In genomic region chr1:16871171-16871570, GRCh38 we compare ENCODE assay signal across 10 cellular contexts. TPM values are rescaled to one million over a fixed set of nuclear protein-coding genes. Genes with fewer than 3 reads are reported as not detected.
DNase-seq lines count a peak whose midpoint lies in the region; ATAC-seq and TF ChIP-seq lines count a peak whose summit lies in the region.
"Not testable (repeated sequence)": the region's sequence is repeated elsewhere in the genome, so short reads cannot be mapped to it uniquely, and the experiment has no call there.
"Had no signal": no experiment of that assay in that cellular context is flagged by ENCODE, and none has a peak within 500 bp of the region (broad histone marks: within the 10 kb centered on the region; RNA-seq: fewer than 3 reads in every experiment).

No MANE protein-coding gene starts in this region.

- not testable (repeated sequence) for H3K23ac ChIP-seq in trophoblast cell (ENCODE audit: low read length)

- not testable (repeated sequence) for H2AFZ ChIP-seq in trophoblast cell (ENCODE audit: insufficient read depth, low read length, poor library complexity)

- not testable (repeated sequence) for ATAC-seq in natural killer cell

- WGBS in endodermal cell (ENCODE audit: insufficient coverage in 1 of 2, insufficient read length in 1 of 2), 2 experiments: 80 to 90% methylated on average over 1 to 22 of the region's 23 CpGs
- WGBS in trophoblast cell (ENCODE audit: extremely low coverage, insufficient coverage, insufficient read length): no CpG with 5 or more reads among the region's 23 CpGs

- not testable (repeated sequence) for H2BK120ac ChIP-seq in trophoblast cell (ENCODE audit: insufficient read depth, low read length, poor library complexity)

- not testable (repeated sequence) for H3K36me3 ChIP-seq in DOHH2 (ENCODE audit: control insufficient read depth, low read length); HUES6 (ENCODE audit: control insufficient read depth, insufficient read depth, low read length); endodermal cell (ENCODE audit: control insufficient read depth, insufficient read depth, low read length); iPS-18a (ENCODE audit: control insufficient read depth, low read depth, low read length); trophoblast cell (ENCODE audit: control insufficient read depth in 1 of 2, insufficient read depth in 2 of 2, low read length in 2 of 2)

- H2AK5ac ChIP-seq in trophoblast cell (ENCODE audit: low read length): not testable (repeated sequence)

- H4K12ac ChIP-seq in trophoblast cell (ENCODE audit: low read depth, low read length): peak overlapping the region; percentile 43

- peak; percentile 53 for DNase-seq in activated CD4-positive, alpha-beta T cell treated with anti-CD3 and anti-CD28 coated beads, Interleukin-2, amount 10 ng/mL, durations not matched to agents 24 days and 14 days
- DNase-seq in endodermal cell: peak; percentile 44
- not testable (repeated sequence) for DNase-seq in natural killer cell, trophoblast cell

- not testable (repeated sequence) for H3K27ac ChIP-seq in DOHH2 (ENCODE audit: low read depth, low read length); HUES6 (ENCODE audit: low read depth, low read length); endodermal cell (ENCODE audit: low read depth, low read length); iPS-18a (ENCODE audit: low read length); trophoblast cell (ENCODE audit: low read depth, low read length)

- not testable (repeated sequence) for H3K14ac ChIP-seq in trophoblast cell (ENCODE audit: low read length)

- H3K27me3 Mint-ChIP-seq in activated CD4-positive, alpha-beta T cell treated with anti-CD3 and anti-CD28 coated beads, Interleukin-2, amount 10 ng/mL, durations not matched to agents 24 days and 14 days: peaks cover 33% of the 10 kb centered on the region
- H3K27me3 Mint-ChIP-seq in endodermal cell (ENCODE audit: insufficient read depth) (peaks cover 29% of the 10 kb centered on the region), natural killer cell (ENCODE audit: low read depth in 2 of 2) (peaks cover 17 to 26% of the 10 kb centered on the region in 2 donors)

- H3K36me3 Mint-ChIP-seq in activated CD4-positive, alpha-beta T cell treated with anti-CD3 and anti-CD28 coated beads, Interleukin-2, amount 10 ng/mL, durations not matched to agents 24 days and 14 days (ENCODE audit: low read depth); endodermal cell (ENCODE audit: low read depth); natural killer cell: not testable (repeated sequence)

- not testable (repeated sequence) for H3K9me3 Mint-ChIP-seq in activated CD4-positive, alpha-beta T cell treated with anti-CD3 and anti-CD28 coated beads, Interleukin-2, amount 10 ng/mL, durations not matched to agents 24 days and 14 days; endodermal cell; natural killer cell

- not testable (repeated sequence) for H3K18ac ChIP-seq in trophoblast cell (ENCODE audit: low read length)

- H3K27ac Mint-ChIP-seq in activated CD4-positive, alpha-beta T cell treated with anti-CD3 and anti-CD28 coated beads, Interleukin-2, amount 10 ng/mL, durations not matched to agents 24 days and 14 days; endodermal cell; natural killer cell: not testable (repeated sequence)

- H3K4me2 ChIP-seq in DOHH2 (ENCODE audit: low read length): 0 out of 2 replicates have a peak overlapping the region, but pooled peaks have one; percentile 11
- H3K4me2 ChIP-seq in trophoblast cell (ENCODE audit: low read length): not testable (repeated sequence)

- not testable (repeated sequence) for TF ChIP-seq CTCF in DOHH2 (IDR thresholded peaks at IDR 0.05; ENCODE audit: low read depth, low read length, poor library complexity, severe bottlenecking); endodermal cell (conservative IDR thresholded peaks at IDR 0.05); natural killer cell (IDR thresholded peaks at IDR 0.05)

- H2BK5ac ChIP-seq in trophoblast cell (ENCODE audit: low read depth, low read length, poor library complexity): not testable (repeated sequence)

- H2BK12ac ChIP-seq in trophoblast cell (ENCODE audit: low read length): not testable (repeated sequence)

- not testable (repeated sequence) for H3K4me3 Mint-ChIP-seq in activated CD4-positive, alpha-beta T cell treated with anti-CD3 and anti-CD28 coated beads, Interleukin-2, amount 10 ng/mL, durations not matched to agents 24 days and 14 days
- H3K4me3 Mint-ChIP-seq in endodermal cell (peak overlapping the region; percentile 43), natural killer cell (peak overlapping the region; percentile 59)

- H3K9me2 ChIP-seq in DOHH2 (replicated peaks; ENCODE audit: control insufficient read depth, low read length): not testable (repeated sequence)

- H4K8ac ChIP-seq in trophoblast cell (ENCODE audit: low read depth, low read length): not testable (repeated sequence)

- H3K4me3 ChIP-seq in DOHH2 (ENCODE audit: low read length); trophoblast cell (ENCODE audit: low read depth, low read length): not testable (repeated sequence)
- H3K4me3 ChIP-seq in HUES6 (ENCODE audit: low read depth, low read length) (peak overlapping the region; percentile 59), endodermal cell (ENCODE audit: low read length) (peak overlapping the region; percentile 78), iPS-18a (ENCODE audit: low read length) (peak overlapping the region; percentile 73)

- not testable (repeated sequence) for H4K91ac ChIP-seq in trophoblast cell (ENCODE audit: low read depth, low read length)

- H3K79me2 ChIP-seq in DOHH2 (ENCODE audit: control insufficient read depth, low read length); trophoblast cell (ENCODE audit: control insufficient read depth, insufficient read depth, low read length, poor library complexity): not testable (repeated sequence)

- not testable (repeated sequence) for H3K9me3 ChIP-seq in DOHH2 (ENCODE audit: control insufficient read depth, insufficient read depth, low read length); HUES6 (ENCODE audit: control insufficient read depth, insufficient read depth, low read depth, low read length); endodermal cell (ENCODE audit: control insufficient read depth, low read length); iPS-18a (ENCODE audit: control insufficient read depth, low read depth, low read length); trophoblast cell (ENCODE audit: insufficient read depth, low read depth, low read length)

- H3K27me3 ChIP-seq in DOHH2 (ENCODE audit: control insufficient read depth, low read length): peaks cover 14% of the 10 kb centered on the region
- peaks cover 22% of the 10 kb centered on the region for H3K27me3 ChIP-seq in HUES6 (ENCODE audit: control insufficient read depth, insufficient read depth, low read length)
- H3K27me3 ChIP-seq in endodermal cell (ENCODE audit: control insufficient read depth, insufficient read depth, low read length, poor library complexity, severe bottlenecking): peaks cover 20% of the 10 kb centered on the region
- peaks cover 38% of the 10 kb centered on the region for H3K27me3 ChIP-seq in iPS-18a (ENCODE audit: control insufficient read depth, insufficient read depth, low read length)
- H3K27me3 ChIP-seq in trophoblast cell (ENCODE audit: insufficient read depth, low read length): not testable (repeated sequence)

- not testable (repeated sequence) for H3K79me1 ChIP-seq in trophoblast cell (ENCODE audit: low read length)

- H3K4me1 ChIP-seq in DOHH2 (ENCODE audit: control insufficient read depth, low read length): peaks cover 14% of the 10 kb centered on the region
- H3K4me1 ChIP-seq in HUES6 (ENCODE audit: control insufficient read depth, insufficient read depth, low read length); endodermal cell (ENCODE audit: control insufficient read depth, insufficient read depth, low read length); iPS-18a (ENCODE audit: control insufficient read depth, low read depth, low read length); trophoblast cell (ENCODE audit: control insufficient read depth in 1 of 2, insufficient read depth in 2 of 2, low read length in 2 of 2): not testable (repeated sequence)

- not testable (repeated sequence) for H3K9ac ChIP-seq in HUES6 (ENCODE audit: low read length); endodermal cell (ENCODE audit: extremely low read depth, low read length, poor library complexity, severe bottlenecking); iPS-18a (ENCODE audit: low read length); trophoblast cell (ENCODE audit: low read length)

- intact Hi-C loops in activated CD4-positive, alpha-beta T cell treated with anti-CD3 and anti-CD28 coated beads, Interleukin-2, amount 10 ng/mL, durations not matched to agents 24 days and 14 days (cut with micrococcal nuclease); natural killer cell (cut with micrococcal nuclease): not testable (repeated sequence)

- not testable (repeated sequence) for H3K4ac ChIP-seq in trophoblast cell (ENCODE audit: low read depth, low read length)

- not testable (repeated sequence) for H3F3A ChIP-seq in DOHH2 (ENCODE audit: control insufficient read depth, insufficient read depth)

- not testable (repeated sequence) for H4K20me1 ChIP-seq in DOHH2 (ENCODE audit: control insufficient read depth, insufficient read depth, low read depth, low read length)

- H3K4me1 Mint-ChIP-seq in activated CD4-positive, alpha-beta T cell treated with anti-CD3 and anti-CD28 coated beads, Interleukin-2, amount 10 ng/mL, durations not matched to agents 24 days and 14 days; endodermal cell: not testable (repeated sequence)
- H3K4me1 Mint-ChIP-seq in natural killer cell: peaks cover 6 to 19% of the 10 kb centered on the region in 2 donors

RNA-seq across cellular contexts. Expression of gene RNU1-2, which starts 24.6 kb away (rescaled TPM):
- total RNA-seq in activated CD4-positive, alpha-beta T cell treated with anti-CD3 and anti-CD28 coated beads, Interleukin-2, amount 10 ng/mL, durations not matched to agents 24 days and 14 days: 1,962 and 2,189 TPM in 2 replicates
- 1,000 to 10,000 TPM; 2,483 to 3,611 TPM for total RNA-seq in endodermal cell
- polyA plus RNA-seq in endodermal cell (2013, experiment 1 of 2): 11,872 TPM
- 14,577 TPM for polyA plus RNA-seq in endodermal cell (2013, experiment 2 of 2)
- total RNA-seq in natural killer cell: 1,000 to 10,000 TPM; 2,937 to 3,261 (median 3,038) TPM
- not detected in 2 replicates for polyA plus RNA-seq in trophoblast cell (2013)
- polyA plus RNA-seq: CD14-positive monocyte, IgD-negative memory B cell, SK-N-SH had no signal

RNA-seq across cellular contexts. Expression of gene CROCC, which starts 50.6 kb away (rescaled TPM):
- total RNA-seq in activated CD4-positive, alpha-beta T cell treated with anti-CD3 and anti-CD28 coated beads, Interleukin-2, amount 10 ng/mL, durations not matched to agents 24 days and 14 days: 23.4 and 27.0 TPM in 2 replicates
- 10 to 100 TPM; 58.4 to 61.8 TPM for total RNA-seq in endodermal cell
- 38.9 TPM for polyA plus RNA-seq in endodermal cell (2013, experiment 1 of 2)
- polyA plus RNA-seq in endodermal cell (2013, experiment 2 of 2): 33.9 TPM
- total RNA-seq in natural killer cell: 10 to 100 TPM; 51.7 to 62.9 (median 59.1) TPM
- polyA plus RNA-seq in trophoblast cell (2013): 6.2 TPM in 2 replicates
